ENCODE assay signal across 1 cellular context in genomic region chr2:42141687-42142475, GRCh38.
A peak's percentile ranks its signal among the peaks of the same experiment; 100 is the strongest.
TF ChIP-seq lines count a peak whose summit lies in the region.

No MANE protein-coding gene starts in this region.

TF ChIP-seq in SK-N-SH, 30 proteins besides CTCF, POLR2A, EP300 and RAD21 (continued from another document):
- TF ChIP-seq SIN3A (IDR thresholded peaks at IDR 0.05; ENCODE audit: borderline replicate concordance, low read depth, low read length) = peak; percentile 53; the same call in 1 of the 2 replicates
- TF ChIP-seq RFX5 (IDR thresholded peaks at IDR 0.05; ENCODE audit: low read length) = peak; percentile 56; the same call in 1 of the 2 replicates
- TF ChIP-seq RXRA (IDR thresholded peaks at IDR 0.05; ENCODE audit: borderline replicate concordance, low read depth) = peak; percentile 57; the same call in 1 of the 2 replicates
